ENCODE assay signal across 16 cellular contexts in genomic region chr20:50850721-50851286, GRCh38. TPM values are rescaled to one million over a fixed set of nuclear protein-coding genes. Genes with fewer than 3 reads are reported as not detected.
A peak's percentile ranks its signal among the peaks of the same experiment; 100 is the strongest.
DNase-seq lines count a peak whose midpoint lies in the region; ATAC-seq and TF ChIP-seq lines count a peak whose summit lies in the region.
"Had no signal": no experiment of that assay in that cellular context is flagged by ENCODE, and none has a peak within 500 bp of the region (broad histone marks: within the 10 kb centered on the region; RNA-seq: fewer than 3 reads in every experiment).

No MANE protein-coding gene starts in this region.

- H3K9me3 Mint-ChIP-seq in activated T-cell treated with anti-CD3 and anti-CD28 coated beads, Interleukin-2, amount 50 U/mL, for 4 hours: no peaks in the 10 kb centered on the region
- no peaks in the 10 kb centered on the region for H3K9me3 Mint-ChIP-seq in stimulated activated memory B cell treated with anti-CD40 and anti-IgM and Interleukin-4, amounts not matched to agents 10 μg/mL and 1 μg/mL and 100 μg/mL, for 72 hours

- in situ Hi-C loops in ACHN (cut with HindIII; ENCODE audit: low pct_ligation_motif_present, low pct_unique_long_range_greater_than_20kb, low sequenced_read_pairs): no loop called here

- H3K27me3 Mint-ChIP-seq in activated T-cell treated with anti-CD3 and anti-CD28 coated beads, Interleukin-2, amount 50 U/mL, for 4 hours (ENCODE audit: low read depth): no peaks in the 10 kb centered on the region
- H3K27me3 Mint-ChIP-seq in stimulated activated memory B cell treated with anti-CD40 and anti-IgM and Interleukin-4, amounts not matched to agents 10 μg/mL and 1 μg/mL and 100 μg/mL, for 72 hours: no peaks in the 10 kb centered on the region

- POLR2A ChIA-PET in OCI-LY7 (lab: Charles Lee): interaction anchor here (0.7 kb wide), 1 partner anchor 30 kb away, joined by 4 read pairs; no protein-coding TSS in a partner anchor

- no peak overlapping the region for H2AFZ ChIP-seq in OCI-LY7 (ENCODE audit: low read length)

- peak overlapping the region; percentile 61 for H3K4me2 ChIP-seq in OCI-LY7 (ENCODE audit: low read length)

- H3K9me3 ChIP-seq in OCI-LY7 (ENCODE audit: low read length): no peaks in the 10 kb centered on the region
- H3K9me3 ChIP-seq: left ventricle myocardium inferior had no signal

- BruUV-seq in OCI-LY7 (replicated peaks; lab: Mats Ljungman, UMichigan): no TSS peak

- CTCF ChIA-PET in OCI-LY7 (lab: Charles Lee; ENCODE audit: unreplicated experiment): interaction anchor here (0.6 kb wide), 1 partner anchor 33 kb away, joined by 7 read pairs; no protein-coding TSS in a partner anchor

- TF ChIP-seq CTCF in OCI-LY7 (conservative IDR thresholded peaks at IDR 0.05; ENCODE audit: low read length) (peak; percentile 48), epithelial cell of esophagus (IDR thresholded peaks at IDR 0.05; ENCODE audit: insufficient read depth, low read depth, low read length, missing control alignments) (no peak)

- H3K27ac Mint-ChIP-seq in stimulated activated memory B cell treated with anti-CD40 and anti-IgM and Interleukin-4, amounts not matched to agents 10 μg/mL and 1 μg/mL and 100 μg/mL, for 72 hours: peak overlapping the region; percentile 63

- peak; percentile 27 to 32 for ATAC-seq in activated T-cell treated with anti-CD3 and anti-CD28 coated beads, Interleukin-2, amount 50 U/mL, for 4 hours
- no peak for ATAC-seq in stimulated activated memory B cell treated with anti-CD40 and anti-IgM and Interleukin-4, amounts not matched to agents 10 μg/mL and 1 μg/mL and 100 μg/mL, for 72 hours
- ATAC-seq in HG02678 (IDR thresholded peaks at IDR 0.05; ENCODE audit: unreplicated experiment): no peak

- H3K4me1 Mint-ChIP-seq in activated T-cell treated with anti-CD3 and anti-CD28 coated beads, Interleukin-2, amount 50 U/mL, for 4 hours (ENCODE audit: low read depth): peaks cover 1% of the 10 kb centered on the region
- H3K4me1 Mint-ChIP-seq in stimulated activated memory B cell treated with anti-CD40 and anti-IgM and Interleukin-4, amounts not matched to agents 10 μg/mL and 1 μg/mL and 100 μg/mL, for 72 hours: peaks cover 46% of the 10 kb centered on the region

- H3K36me3 Mint-ChIP-seq in activated T-cell treated with anti-CD3 and anti-CD28 coated beads, Interleukin-2, amount 50 U/mL, for 4 hours (ENCODE audit: insufficient read depth): peaks cover 4% of the 10 kb centered on the region
- H3K36me3 Mint-ChIP-seq in stimulated activated memory B cell treated with anti-CD40 and anti-IgM and Interleukin-4, amounts not matched to agents 10 μg/mL and 1 μg/mL and 100 μg/mL, for 72 hours: peaks cover 53% of the 10 kb centered on the region

- H3K4me3 Mint-ChIP-seq in activated T-cell treated with anti-CD3 and anti-CD28 coated beads, Interleukin-2, amount 50 U/mL, for 4 hours: no peak overlapping the region
- H3K4me3 Mint-ChIP-seq in stimulated activated memory B cell treated with anti-CD40 and anti-IgM and Interleukin-4, amounts not matched to agents 10 μg/mL and 1 μg/mL and 100 μg/mL, for 72 hours: no peak overlapping the region

- peaks cover 50% of the 10 kb centered on the region for H3K4me1 ChIP-seq in OCI-LY7 (ENCODE audit: insufficient read depth, low read length, poor library complexity, severe bottlenecking)

- H3K27ac ChIP-seq in OCI-LY7 (ENCODE audit: low read depth, low read length, poor library complexity, severe bottlenecking): peak overlapping the region; percentile 77
- H3K27ac ChIP-seq: left ventricle myocardium inferior had no signal

- H3K79me2 ChIP-seq in OCI-LY7 (ENCODE audit: insufficient read depth, low read depth, low read length): peaks cover 25% of the 10 kb centered on the region; the same call in 1 of the 2 replicates

- intact Hi-C loops in OCI-LY7 (cut with micrococcal nuclease; ENCODE audit: unreplicated experiment): loop anchor here (2.0 kb wide), 1 partner anchor 56 kb away; the partner anchor contains the start of gene BCAS4

- H3K36me3 ChIP-seq in OCI-LY7 (ENCODE audit: insufficient read depth, low read length): peaks cover 80% of the 10 kb centered on the region
- H3K36me3 ChIP-seq: left ventricle myocardium inferior had no signal

- H3K4me3 ChIP-seq in OCI-LY7 (ENCODE audit: low read depth, low read length, poor library complexity, severe bottlenecking) (peak overlapping the region; percentile 13), epithelial cell of esophagus (ENCODE audit: low read length) (no peak overlapping the region)
- H3K4me3 ChIP-seq: left ventricle myocardium inferior had no signal

- no peak for DNase-seq in activated T-cell treated with anti-CD3 and anti-CD28 coated beads, Interleukin-2, amount 50 U/mL, for 4 hours
- no peak for DNase-seq in activated T-cell treated with anti-CD3 and anti-CD28 coated beads, Interleukin-2, amount 50 U/mL, for 48 hours
- peak; percentile 51 for DNase-seq in OCI-LY7 (ENCODE audit: low spot score)
- DNase-seq in epithelial cell of esophagus (ENCODE audit: low read depth): peak; percentile 10
- DNase-seq in NCI-H1092 treated with DMSO at 0.1 percent for 48 hours (lab: John Stamatoyannopoulos, UW): no peak
- DNase-seq in ACHN: no peak
- DNase-seq: activated gamma-delta T cell treated with Interleukin-2 at 50 U/mL for 16 hours, COR-L47, hypothalamus, left ventricle myocardium inferior, NCI-H2029 treated with DMSO at 0.1 percent for 48 hours, NCI-H748 treated with DMSO at 0.1 percent for 48 hours, Right ventricle myocardium superior, T1000 had no signal

- H4K20me1 ChIP-seq in OCI-LY7 (ENCODE audit: insufficient read depth, low read length): no peaks in the 10 kb centered on the region

- H3K9me2 ChIP-seq in OCI-LY7 (ENCODE audit: insufficient read depth, low read length): no peaks in the 10 kb centered on the region

RNA-seq across cellular contexts. Expression of gene BCAS4, which starts 55.9 kb away (rescaled TPM):
- total RNA-seq in activated T-cell treated with anti-CD3 and anti-CD28 coated beads, Interleukin-2, amount 50 U/mL, for 4 hours: 10 to 100 TPM; 10.2 to 13.6 (median 12.7) TPM
- total RNA-seq in OCI-LY7 (2014; rRNA removed; shearing (Covaris generic)): 128 and 181 TPM in 2 replicates
- total RNA-seq in OCI-LY7 (2022): 166 and 173 TPM in 2 replicates

Comparison
In these comparisons a context has a peak if more than half of its experiments do, and no peak if none do; other contexts are left out.
1. ATAC-seq: peak in activated T-cell treated with anti-CD3 and anti-CD28 coated beads, Interleukin-2, amount 50 U/mL, for 4 hours (2 of 2); none in stimulated activated memory B cell treated with anti-CD40 and anti-IgM and Interleukin-4, amounts not matched to agents 10 μg/mL and 1 μg/mL and 100 μg/mL, for 72 hours (single experiment) and HG02678 (single experiment).
2. DNase-seq: peak in OCI-LY7 (single experiment) and epithelial cell of esophagus (single experiment); none in activated T-cell treated with anti-CD3 and anti-CD28 coated beads, Interleukin-2, amount 50 U/mL, for 4 hours (single experiment), activated T-cell treated with anti-CD3 and anti-CD28 coated beads, Interleukin-2, amount 50 U/mL, for 48 hours (0 of 2), NCI-H1092 treated with DMSO at 0.1 percent for 48 hours (single experiment) and ACHN (single experiment).
3. RNA of gene BCAS4, which starts 55.9 kb away (total RNA-seq): 128 to 181 TPM in OCI-LY7; 10.2 to 13.6 TPM in activated T-cell treated with anti-CD3 and anti-CD28 coated beads, Interleukin-2, amount 50 U/mL, for 4 hours; every median in the first group is over 4 times any median in the second.